Comparison of ENCODE assay signal across 8 cellular contexts in the genomic region with DNA sequence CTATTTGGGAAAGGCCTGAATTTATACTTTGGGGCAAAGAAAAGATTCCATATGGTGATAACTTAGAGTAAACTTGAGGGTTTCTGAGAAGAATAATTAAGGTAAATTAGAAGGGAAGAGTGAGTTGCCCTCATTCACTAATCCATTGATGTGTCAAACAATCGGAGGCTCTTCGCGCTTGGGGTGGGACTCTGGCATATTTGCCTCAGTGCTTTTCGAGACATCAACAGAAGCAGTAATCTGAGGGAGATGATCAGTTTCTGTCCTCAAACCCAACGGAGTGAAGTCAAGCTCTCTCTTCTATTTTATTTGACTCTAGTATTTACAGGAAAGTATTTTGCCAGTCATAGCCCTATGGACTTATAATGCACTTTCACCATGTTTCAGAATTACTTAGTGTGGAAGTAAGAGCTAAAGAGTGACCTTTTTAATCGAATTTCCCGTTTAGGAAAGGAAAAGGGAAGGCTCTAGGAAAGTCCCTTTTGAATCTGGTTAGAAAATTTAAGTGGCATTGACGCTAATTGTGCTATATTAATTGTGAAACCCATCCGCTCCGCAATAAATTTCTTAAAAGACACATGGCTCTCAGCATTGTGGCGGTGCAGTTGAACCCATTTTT. TPM values are rescaled to one million over a fixed set of nuclear protein-coding genes. Genes with fewer than 3 reads are reported as not detected.
DNase-seq lines count a peak whose midpoint lies in the region; ATAC-seq lines count a peak whose summit lies in the region.

No MANE protein-coding gene starts in this region.

- peak; percentile 18 for DNase-seq in activated naive CD4-positive, alpha-beta T cell treated with anti-CD3 and anti-CD28 coated beads for 36 hours
- DNase-seq in activated naive CD4-positive, alpha-beta T cell treated with anti-CD3 and anti-CD28 coated beads, Interleukin-2, amount 50 U/mL, for 16 hours: no peak
- no peak for DNase-seq in activated T-helper 1 cell treated with anti-CD3 and anti-CD28 coated beads, Interleukin-12 subunit alpha, Interleukin-12 subunit beta, Interleukin-2, Interleukin-4 antibody, amounts not matched to agents 30 ng/mL and 10 ng/mL and 1 ng/mL, durations not matched to agents 14 hours and 24 hours and 36 hours (ENCODE audit: low spot score)
- DNase-seq in immature natural killer cell (peak in 1 of 3 donors; percentile 9), NCI-H2171 treated with DMSO at 0.1 percent for 48 hours (lab: John Stamatoyannopoulos, UW) (no peak), COLO668 (lab: John Stamatoyannopoulos, UW; ENCODE audit: unreplicated experiment) (no peak)

- no peaks in the 10 kb centered on the region for H3K27me3 Mint-ChIP-seq in activated naive CD4-positive, alpha-beta T cell treated with anti-CD3 and anti-CD28 coated beads for 36 hours (ENCODE audit: low read depth)
- no peaks in the 10 kb centered on the region for H3K27me3 Mint-ChIP-seq in activated T-helper 1 cell treated with anti-CD3 and anti-CD28 coated beads, Interleukin-12 subunit alpha, Interleukin-12 subunit beta, Interleukin-2, Interleukin-4 antibody, amounts not matched to agents 30 ng/mL and 10 ng/mL and 1 ng/mL, durations not matched to agents 14 hours and 24 hours and 36 hours (ENCODE audit: insufficient read depth)
- peaks cover 5 to 15% (median 8%) of the 10 kb centered on the region in 3 donors for H3K27me3 Mint-ChIP-seq in immature natural killer cell (ENCODE audit: low read depth in 3 of 3)
- no peaks in the 10 kb centered on the region for H3K27me3 Mint-ChIP-seq in stimulated activated naive CD8-positive, alpha-beta T cell treated with anti-CD3 and anti-CD28 coated beads, Interleukin-15, Interleukin-2, amounts not matched to agents 100 ng/mL and 50 ng/mL, for 24 hours

- peak overlapping the region; percentile 89 for H3K27ac Mint-ChIP-seq in activated naive CD4-positive, alpha-beta T cell treated with anti-CD3 and anti-CD28 coated beads for 36 hours
- H3K27ac Mint-ChIP-seq in activated T-helper 1 cell treated with anti-CD3 and anti-CD28 coated beads, Interleukin-12 subunit alpha, Interleukin-12 subunit beta, Interleukin-2, Interleukin-4 antibody, amounts not matched to agents 30 ng/mL and 10 ng/mL and 1 ng/mL, durations not matched to agents 14 hours and 24 hours and 36 hours: peak overlapping the region; percentile 70
- peak overlapping the region; percentile 81 to 96 (median 93) for H3K27ac Mint-ChIP-seq in immature natural killer cell
- peak overlapping the region; percentile 87 for H3K27ac Mint-ChIP-seq in stimulated activated naive CD8-positive, alpha-beta T cell treated with anti-CD3 and anti-CD28 coated beads, Interleukin-15, Interleukin-2, amounts not matched to agents 100 ng/mL and 50 ng/mL, for 24 hours

- H3K36me3 Mint-ChIP-seq in activated naive CD4-positive, alpha-beta T cell treated with anti-CD3 and anti-CD28 coated beads for 36 hours (ENCODE audit: low read depth): peaks cover 8% of the 10 kb centered on the region
- H3K36me3 Mint-ChIP-seq in activated T-helper 1 cell treated with anti-CD3 and anti-CD28 coated beads, Interleukin-12 subunit alpha, Interleukin-12 subunit beta, Interleukin-2, Interleukin-4 antibody, amounts not matched to agents 30 ng/mL and 10 ng/mL and 1 ng/mL, durations not matched to agents 14 hours and 24 hours and 36 hours (ENCODE audit: low read depth): peaks cover 10% of the 10 kb centered on the region
- H3K36me3 Mint-ChIP-seq in immature natural killer cell: no peaks in the 10 kb centered on the region
- peaks cover 33% of the 10 kb centered on the region for H3K36me3 Mint-ChIP-seq in stimulated activated naive CD8-positive, alpha-beta T cell treated with anti-CD3 and anti-CD28 coated beads, Interleukin-15, Interleukin-2, amounts not matched to agents 100 ng/mL and 50 ng/mL, for 24 hours (ENCODE audit: low read depth)

- peak overlapping the region; percentile 94 for H3K4me3 Mint-ChIP-seq in activated naive CD4-positive, alpha-beta T cell treated with anti-CD3 and anti-CD28 coated beads for 36 hours
- peak overlapping the region; percentile 94 for H3K4me3 Mint-ChIP-seq in activated T-helper 1 cell treated with anti-CD3 and anti-CD28 coated beads, Interleukin-12 subunit alpha, Interleukin-12 subunit beta, Interleukin-2, Interleukin-4 antibody, amounts not matched to agents 30 ng/mL and 10 ng/mL and 1 ng/mL, durations not matched to agents 14 hours and 24 hours and 36 hours
- peak overlapping the region; percentile 88 to 97 (median 94) for H3K4me3 Mint-ChIP-seq in immature natural killer cell
- H3K4me3 Mint-ChIP-seq in stimulated activated naive CD8-positive, alpha-beta T cell treated with anti-CD3 and anti-CD28 coated beads, Interleukin-15, Interleukin-2, amounts not matched to agents 100 ng/mL and 50 ng/mL, for 24 hours: peak overlapping the region; percentile 94

- intact Hi-C loops in activated naive CD4-positive, alpha-beta T cell treated with anti-CD3 and anti-CD28 coated beads for 36 hours (cut with micrococcal nuclease): loop anchor here (5.0 to 10.0 kb wide), 2 partner anchors 52 to 750 kb away; partner anchors contain the start of gene CENPA
- intact Hi-C loops in activated T-helper 1 cell treated with anti-CD3 and anti-CD28 coated beads, Interleukin-12 subunit alpha, Interleukin-12 subunit beta, Interleukin-2, Interleukin-4 antibody, amounts not matched to agents 30 ng/mL and 10 ng/mL and 1 ng/mL, durations not matched to agents 14 hours and 24 hours and 36 hours (cut with micrococcal nuclease): loop anchor here (1.0 kb wide), 1 partner anchor 53 kb away; no protein-coding TSS in a partner anchor

- no peaks in the 10 kb centered on the region for H3K9me3 Mint-ChIP-seq in activated naive CD4-positive, alpha-beta T cell treated with anti-CD3 and anti-CD28 coated beads for 36 hours
- H3K9me3 Mint-ChIP-seq in activated T-helper 1 cell treated with anti-CD3 and anti-CD28 coated beads, Interleukin-12 subunit alpha, Interleukin-12 subunit beta, Interleukin-2, Interleukin-4 antibody, amounts not matched to agents 30 ng/mL and 10 ng/mL and 1 ng/mL, durations not matched to agents 14 hours and 24 hours and 36 hours: no peaks in the 10 kb centered on the region
- H3K9me3 Mint-ChIP-seq in immature natural killer cell: no peaks in the 10 kb centered on the region
- no peaks in the 10 kb centered on the region for H3K9me3 Mint-ChIP-seq in stimulated activated naive CD8-positive, alpha-beta T cell treated with anti-CD3 and anti-CD28 coated beads, Interleukin-15, Interleukin-2, amounts not matched to agents 100 ng/mL and 50 ng/mL, for 24 hours

- ATAC-seq in GM18502 (IDR thresholded peaks at IDR 0.05; ENCODE audit: poor library complexity, unreplicated experiment): no peak

- H3K4me1 Mint-ChIP-seq in activated naive CD4-positive, alpha-beta T cell treated with anti-CD3 and anti-CD28 coated beads for 36 hours (ENCODE audit: low read depth): peaks cover 32% of the 10 kb centered on the region
- H3K4me1 Mint-ChIP-seq in activated T-helper 1 cell treated with anti-CD3 and anti-CD28 coated beads, Interleukin-12 subunit alpha, Interleukin-12 subunit beta, Interleukin-2, Interleukin-4 antibody, amounts not matched to agents 30 ng/mL and 10 ng/mL and 1 ng/mL, durations not matched to agents 14 hours and 24 hours and 36 hours (ENCODE audit: low read depth): peaks cover 26% of the 10 kb centered on the region
- H3K4me1 Mint-ChIP-seq in immature natural killer cell: peaks cover 45 to 48% of the 10 kb centered on the region in 2 donors
- H3K4me1 Mint-ChIP-seq in stimulated activated naive CD8-positive, alpha-beta T cell treated with anti-CD3 and anti-CD28 coated beads, Interleukin-15, Interleukin-2, amounts not matched to agents 100 ng/mL and 50 ng/mL, for 24 hours (ENCODE audit: low read depth): peaks cover 40% of the 10 kb centered on the region

- CTCF ChIA-PET in activated naive CD4-positive, alpha-beta T cell treated with anti-CD3 and anti-CD28 coated beads for 36 hours (lab: Charles Lee): interaction anchor here (0.8 to 1.7 kb wide), 4 partner anchors 35 to 84 kb away, joined by 3 to 6 read pairs (median 4); no protein-coding TSS in a partner anchor

RNA-seq across cellular contexts. Expression of gene RAB10, which starts 1.3 kb away (rescaled TPM):
- total RNA-seq in activated naive CD4-positive, alpha-beta T cell treated with anti-CD3 and anti-CD28 coated beads for 36 hours: 10 to 100 TPM; 84.2 to 93.0 TPM
- 128 and 130 TPM in 2 replicates for total RNA-seq in activated T-helper 1 cell treated with anti-CD3 and anti-CD28 coated beads, Interleukin-12 subunit alpha, Interleukin-12 subunit beta, Interleukin-2, Interleukin-4 antibody, amounts not matched to agents 30 ng/mL and 10 ng/mL and 1 ng/mL, durations not matched to agents 14 hours and 24 hours and 36 hours
- 10 to 100 TPM; 69.9 to 85.2 (median 80.5) TPM for polyA plus RNA-seq in immature natural killer cell

RNA-seq across cellular contexts. Expression of gene KIF3C, which starts 52.9 kb away (rescaled TPM):
- 1 to 10 TPM; 3.0 to 3.4 TPM for total RNA-seq in activated naive CD4-positive, alpha-beta T cell treated with anti-CD3 and anti-CD28 coated beads for 36 hours
- total RNA-seq in activated T-helper 1 cell treated with anti-CD3 and anti-CD28 coated beads, Interleukin-12 subunit alpha, Interleukin-12 subunit beta, Interleukin-2, Interleukin-4 antibody, amounts not matched to agents 30 ng/mL and 10 ng/mL and 1 ng/mL, durations not matched to agents 14 hours and 24 hours and 36 hours: 5.3 and 6.2 TPM in 2 replicates
- polyA plus RNA-seq in immature natural killer cell: 1 to 10 TPM in 2 of 3 donors, not detected in 1; 1.6 to 2.5 TPM
